Comparison of ENCODE assay signal across 26 cellular contexts in the genomic region with DNA sequence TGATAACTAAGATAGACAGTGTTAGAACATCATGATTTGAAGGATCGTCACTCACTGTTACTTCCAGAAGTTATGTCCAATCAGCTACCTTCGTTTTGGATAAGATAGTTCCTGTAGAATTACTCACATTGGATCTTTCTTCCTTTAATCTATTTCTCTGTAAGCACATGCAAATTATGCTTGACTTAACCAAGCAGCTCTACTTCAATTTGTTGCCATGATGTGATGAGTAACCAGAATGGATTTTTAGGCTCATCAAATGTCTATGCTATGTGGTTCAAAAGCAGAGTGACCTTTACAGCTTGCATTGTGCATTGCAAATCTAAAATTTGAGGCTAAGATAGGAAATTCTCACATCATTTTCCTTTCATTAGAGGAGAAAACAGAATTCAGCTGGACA.
A peak's percentile ranks its signal among the peaks of the same experiment; 100 is the strongest.
DNase-seq lines count a peak whose midpoint lies in the region; ATAC-seq and TF ChIP-seq lines count a peak whose summit lies in the region.
"Had no signal": no experiment of that assay in that cellular context is flagged by ENCODE, and none has a peak within 500 bp of the region (broad histone marks: within the 10 kb centered on the region; RNA-seq: fewer than 3 reads in every experiment).

No MANE protein-coding gene starts in this region.

- no peak overlapping the region for H3K4me3 Mint-ChIP-seq in WTC11
- H3K4me3 Mint-ChIP-seq: activated naive CD8-positive, alpha-beta T cell treated with anti-CD3 and anti-CD28 coated beads, Interleukin-2, amount 10 ng/mL, durations not matched to agents 7 days and 5 days; neural crest cell; stimulated activated effector memory CD8-positive, alpha-beta T cell treated with anti-CD3 and anti-CD28 coated beads, Interleukin-12 subunit alpha, Interleukin-12 subunit beta, amount 100 ng/mL, for 72 hours; T-helper 1 cell treated with Interleukin-12 subunit alpha and Interleukin-12 subunit beta and Interleukin-4 antibody, amounts not matched to agents 30 μg/mL and 1 μg/mL, for 36 hours had no signal

- H2AFZ ChIP-seq in GM23248 = no peak overlapping the region

- H3K9ac ChIP-seq in GM23248 = no peak overlapping the region

- peak; percentile 60 for DNase-seq in GM23248
- DNase-seq in amniotic epithelial cell (ENCODE audit: low read depth) = peak; percentile 18
- peak; percentile 40 for DNase-seq in foreskin melanocyte
- no peak for DNase-seq in iPS-NIHi11 (ENCODE audit: low spot score)
- no peak for DNase-seq in dorsolateral prefrontal cortex
- no peak for DNase-seq in NCI-H146 treated with DMSO at 0.1 percent for 48 hours (lab: John Stamatoyannopoulos, UW; ENCODE audit: unreplicated experiment)
- no peak for DNase-seq in WTC11 (ENCODE audit: low spot score)
- DNase-seq: activated CD4-positive, alpha-beta T cell treated with anti-CD3 and anti-CD28 coated beads, Interleukin-2, amount 50 U/mL, for 1 hour; activated naive CD8-positive, alpha-beta T cell treated with anti-CD3 and anti-CD28 coated beads, Interleukin-2, amount 10 ng/mL, durations not matched to agents 7 days and 5 days; colonic mucosa; DMS79; hippocampal formation; mucosa of descending colon; NCI-H1105 treated with DMSO at 0.1 percent for 48 hours; NCI-H2081 treated with DMSO at 0.1 percent for 48 hours; NK-92 treated with Interleukin-12 subunit alpha and Interleukin-12 subunit beta, amount 100 ng/mL, for 24 hours; stimulated activated CD4-positive, alpha-beta T cell treated with anti-CD3 and anti-CD28 coated beads, Interleukin-1b, Interleukin-23, amount 100 ng/mL, for 48 hours; WERI-Rb-1 had no signal

- H3K27ac Mint-ChIP-seq in WTC11 = no peak overlapping the region
- H3K27ac Mint-ChIP-seq: activated naive CD8-positive, alpha-beta T cell treated with anti-CD3 and anti-CD28 coated beads, Interleukin-2, amount 10 ng/mL, durations not matched to agents 7 days and 5 days; activated T-helper 2 cell treated with anti-CD3 and anti-CD28 coated beads, Interferon-gamma antibody, Interleukin-2, Interleukin-4, amounts not matched to agents 10 μg/mL and 5 μg/mL and 100 μg/mL, durations not matched to agents 14 hours and 24 hours and 36 hours; stimulated activated effector memory CD8-positive, alpha-beta T cell treated with anti-CD3 and anti-CD28 coated beads, Interleukin-12 subunit alpha, Interleukin-12 subunit beta, amount 100 ng/mL, for 72 hours; T-helper 1 cell treated with Interleukin-12 subunit alpha and Interleukin-12 subunit beta and Interleukin-4 antibody, amounts not matched to agents 30 μg/mL and 1 μg/mL, for 36 hours had no signal

- H3F3A ChIP-seq in GM23248 (ENCODE audit: insufficient read depth) = peaks cover 9% of the 10 kb centered on the region; the same call in 1 of the 2 replicates

- no peaks in the 10 kb centered on the region for H3K9me2 ChIP-seq in GM23248 (ENCODE audit: insufficient read depth)

- CTCF ChIA-PET in WTC11 (lab: Charles Lee) = interaction anchor here (0.7 kb wide), 1 partner anchor 940 kb away, joined by 4 read pairs; no protein-coding TSS in a partner anchor

- H4K20me1 ChIP-seq in GM23248 (ENCODE audit: insufficient read depth) = no peaks in the 10 kb centered on the region

- no peaks in the 10 kb centered on the region for H3K27me3 Mint-ChIP-seq in WTC11 (ENCODE audit: low read depth)

- no peaks in the 10 kb centered on the region for H3K36me3 ChIP-seq in GM23248 (ENCODE audit: low read depth)
- H3K36me3 ChIP-seq: colonic mucosa, prostate gland, thoracic aorta, WERI-Rb-1 had no signal

- H3K4me2 ChIP-seq in GM23248 (ENCODE audit: unreplicated experiment) = peak overlapping the region; percentile 15

- no peaks in the 10 kb centered on the region for H3K36me3 Mint-ChIP-seq in WTC11
- H3K36me3 Mint-ChIP-seq: activated naive CD8-positive, alpha-beta T cell treated with anti-CD3 and anti-CD28 coated beads, Interleukin-2, amount 10 ng/mL, durations not matched to agents 7 days and 5 days had no signal

- in situ Hi-C loops in GM23248 (cut with MboI) = no loop called here

- TF ChIP-seq CTCF in dorsolateral prefrontal cortex (IDR thresholded peaks at IDR 0.05 in 54 of 56, conservative IDR thresholded peaks at IDR 0.05 in 2 of 56; ENCODE audit: low read depth in 1 of 56, partially characterized antibody in 56 of 56) = no peak
- no peak for TF ChIP-seq CTCF in WTC11 (IDR thresholded peaks at IDR 0.05)

- intact Hi-C loops in dorsolateral prefrontal cortex (cut with DNase I) = no loop called here

- no peak for ATAC-seq in WTC11
- ATAC-seq: HepG2; mucosa of descending colon; Panc1; stimulated activated effector memory CD8-positive, alpha-beta T cell treated with anti-CD3 and anti-CD28 coated beads, Interleukin-12 subunit alpha, Interleukin-12 subunit beta, amount 100 ng/mL, for 72 hours had no signal

- H3K4me3 ChIP-seq in GM23248 (no peak overlapping the region), dorsolateral prefrontal cortex (no peak overlapping the region)
- H3K4me3 ChIP-seq: colonic mucosa, mucosa of descending colon, prostate gland, thoracic aorta had no signal

- H3K27ac ChIP-seq in GM23248 (no peak overlapping the region), dorsolateral prefrontal cortex (no peak overlapping the region)
- H3K27ac ChIP-seq: colonic mucosa, prostate gland, thoracic aorta, WERI-Rb-1 had no signal

- POLR2A ChIA-PET in WTC11 (lab: Charles Lee) = no interaction called here

- no peaks in the 10 kb centered on the region for H3K79me2 ChIP-seq in GM23248 (ENCODE audit: insufficient read depth)

- H3K9me3 Mint-ChIP-seq in WTC11 = no peaks in the 10 kb centered on the region
- H3K9me3 Mint-ChIP-seq: activated naive CD8-positive, alpha-beta T cell treated with anti-CD3 and anti-CD28 coated beads, Interleukin-2, amount 10 ng/mL, durations not matched to agents 7 days and 5 days; activated T-helper 2 cell treated with anti-CD3 and anti-CD28 coated beads, Interferon-gamma antibody, Interleukin-2, Interleukin-4, amounts not matched to agents 10 μg/mL and 5 μg/mL and 100 μg/mL, durations not matched to agents 14 hours and 24 hours and 36 hours; neural crest cell; stimulated activated effector memory CD8-positive, alpha-beta T cell treated with anti-CD3 and anti-CD28 coated beads, Interleukin-12 subunit alpha, Interleukin-12 subunit beta, amount 100 ng/mL, for 72 hours; T-helper 1 cell treated with Interleukin-12 subunit alpha and Interleukin-12 subunit beta and Interleukin-4 antibody, amounts not matched to agents 30 μg/mL and 1 μg/mL, for 36 hours had no signal

- 23 to 34% methylated on average over 2 of the region's 2 CpGs for WGBS in GM23248 (ENCODE audit: low coverage in 1 of 2, low lambda C conversion rate in 2 of 2, missing lambda C conversion rate in 2 of 2), 2 experiments

- H3K4me1 Mint-ChIP-seq in WTC11 = no peaks in the 10 kb centered on the region
- H3K4me1 Mint-ChIP-seq: activated naive CD8-positive, alpha-beta T cell treated with anti-CD3 and anti-CD28 coated beads, Interleukin-2, amount 10 ng/mL, durations not matched to agents 7 days and 5 days; stimulated activated effector memory CD8-positive, alpha-beta T cell treated with anti-CD3 and anti-CD28 coated beads, Interleukin-12 subunit alpha, Interleukin-12 subunit beta, amount 100 ng/mL, for 72 hours had no signal

- no peaks in the 10 kb centered on the region for H3K27me3 ChIP-seq in GM23248 (replicated peaks; ENCODE audit: insufficient read depth)
- H3K27me3 ChIP-seq in dorsolateral prefrontal cortex = peaks cover 0 to 16% (median 0%) of the 10 kb centered on the region in 45 donors
- H3K27me3 ChIP-seq: colonic mucosa had no signal

- H3K9me3 ChIP-seq in GM23248 (ENCODE audit: low read depth) = no peaks in the 10 kb centered on the region
- H3K9me3 ChIP-seq: colonic mucosa, mucosa of descending colon, prostate gland, thoracic aorta had no signal

- H3K4me1 ChIP-seq in GM23248 (ENCODE audit: insufficient read depth) = peaks cover 20% of the 10 kb centered on the region
- H3K4me1 ChIP-seq: colonic mucosa, prostate gland had no signal

TF ChIP-seq in WTC11, 78 proteins besides CTCF, POLR2A, EP300 and RAD21 (continues in another document):
- TF ChIP-seq ZNF121 (CRISPR knock-in tag; IDR thresholded peaks at IDR 0.05) (no peak), EMX1 (CRISPR knock-in tag; IDR thresholded peaks at IDR 0.05) (no peak), SMAD3 (CRISPR knock-in tag; IDR thresholded peaks at IDR 0.05; ENCODE audit: borderline replicate concordance) (no peak), PRRX2 (CRISPR knock-in tag; IDR thresholded peaks at IDR 0.05) (no peak), E2F4 (CRISPR knock-in tag; IDR thresholded peaks at IDR 0.05; ENCODE audit: borderline replicate concordance, low read depth) (no peak), CREM (CRISPR knock-in tag; IDR thresholded peaks at IDR 0.05) (no peak), ZNF423 (CRISPR knock-in tag; IDR thresholded peaks at IDR 0.05) (no peak), ZNF671 (CRISPR knock-in tag; IDR thresholded peaks at IDR 0.05) (no peak), ZNF232 (CRISPR knock-in tag; IDR thresholded peaks at IDR 0.05) (no peak), USF1 (CRISPR knock-in tag; IDR thresholded peaks at IDR 0.05) (no peak)

Comparison
In these comparisons a context has a peak if more than half of its experiments do, and no peak if none do; other contexts are left out.
1. DNase-seq: peak in GM23248 (single experiment), amniotic epithelial cell (single experiment) and foreskin melanocyte (single experiment); none in iPS-NIHi11 (single experiment), dorsolateral prefrontal cortex (0 of 10), NCI-H146 treated with DMSO at 0.1 percent for 48 hours (single experiment) and WTC11 (single experiment).